5 cellular contexts compared by ENCODE assay signal in genomic region chr5:2993301-2993700, GRCh38.
"Had no signal": no experiment of that assay in that cellular context is flagged by ENCODE, and none has a peak within 500 bp of the region (broad histone marks: within the 10 kb centered on the region; RNA-seq: fewer than 3 reads in every experiment).

No MANE protein-coding gene starts in this region.

- H2AFZ ChIP-seq: GM23338 had no signal

- H3K36me3 Mint-ChIP-seq: IgD-negative memory B cell had no signal

- H3K4me2 ChIP-seq: GM23338 had no signal

- H3K4me1 Mint-ChIP-seq: IgD-negative memory B cell had no signal

- H3K4me3 ChIP-seq: GM23338 had no signal

- H3K9me3 Mint-ChIP-seq: GM23338, H9 had no signal

- H3K27ac Mint-ChIP-seq: GM23338, IgD-negative memory B cell had no signal

- H3K27ac ChIP-seq: HL-60 had no signal

- H3K27me3 Mint-ChIP-seq: IgD-negative memory B cell had no signal

- DNase-seq: H9, HCEC 1CT had no signal

- H3K4me3 Mint-ChIP-seq: GM23338, H9, IgD-negative memory B cell had no signal
